17 cellular contexts compared by ENCODE assay signal in the genomic region with DNA sequence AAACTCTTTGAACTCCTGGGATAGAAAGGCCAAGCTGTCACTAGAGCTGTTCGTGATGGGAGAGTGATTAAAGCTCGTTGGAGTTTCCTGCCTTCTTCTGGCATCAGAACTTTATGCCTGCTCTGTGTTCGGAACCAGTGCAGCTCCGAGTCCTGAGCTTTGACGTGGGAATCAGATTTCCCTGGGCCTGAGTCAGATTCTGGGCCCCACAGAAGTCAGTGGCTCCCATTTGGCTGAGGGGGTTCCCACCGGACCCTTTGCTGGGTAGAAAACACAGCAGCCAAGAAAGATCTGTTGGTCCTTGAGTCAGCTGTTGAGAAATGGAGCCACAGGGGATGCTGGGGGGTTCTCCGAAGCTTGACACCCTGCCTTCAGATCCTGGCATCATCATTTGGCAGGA.
DNase-seq lines count a peak whose midpoint lies in the region; ATAC-seq, FAIRE-seq and TF ChIP-seq lines count a peak whose summit lies in the region.
"Had no signal": no experiment of that assay in that cellular context is flagged by ENCODE, and none has a peak within 500 bp of the region (broad histone marks: within the 10 kb centered on the region; RNA-seq: fewer than 3 reads in every experiment).

No MANE protein-coding gene starts in this region.

- no peak for TF ChIP-seq RAD21 in GM12878 (IDR thresholded peaks at IDR 0.05; ENCODE audit: insufficient read depth, low read depth, low read length)
- TF ChIP-seq RAD21 in HepG2 (CRISPR knock-in tag; IDR thresholded peaks at IDR 0.05), result no peak

- H3K9ac ChIP-seq in GM12878 (ENCODE audit: control insufficient read depth, insufficient read depth, low read length) (no peak overlapping the region), neural progenitor cell (no peak overlapping the region), HepG2 (ENCODE audit: insufficient read depth, low read depth, low read length) (no peak overlapping the region)

- intact Hi-C loops in GM12878 (cut with micrococcal nuclease; ENCODE audit: unreplicated experiment), result no loop called here
- intact Hi-C loops in A673 (cut with micrococcal nuclease; ENCODE audit: unreplicated experiment), result no loop called here
- intact Hi-C loops in HepG2 (cut with micrococcal nuclease; ENCODE audit: unreplicated experiment), result no loop called here

- peak overlapping the region; percentile 68 for H3K4me2 ChIP-seq in GM12878 (ENCODE audit: control insufficient read depth, insufficient read depth)
- no peak overlapping the region for H3K4me2 ChIP-seq in neural progenitor cell
- no peak overlapping the region for H3K4me2 ChIP-seq in HepG2 (ENCODE audit: low read depth, low read length)

- no TSS peak for BruUV-seq in GM12878 (replicated peaks; lab: Mats Ljungman, UMichigan)
- BruUV-seq in A673 (replicated peaks; lab: Mats Ljungman, UMichigan), result no TSS peak
- BruUV-seq in HepG2 (replicated peaks; lab: Mats Ljungman, UMichigan), result no TSS peak

- CTCF ChIA-PET in GM12878 (lab: Yijun Ruan, JAX) (interaction anchor here (0.7 to 1.8 kb wide), 10 partner anchors 10 to 360 kb away, joined by 3 to 7 read pairs (median 4); no protein-coding TSS in a partner anchor), A673 (lab: Charles Lee) (no interaction called here), HepG2 (lab: Yijun Ruan, JAX; ENCODE audit: low intra/inter-chr PET ratio, low total read pairs) (no interaction called here)

- in situ Hi-C loops in GM12878 (cut with MboI) (no loop called here), HepG2 (cut with HindIII; ENCODE audit: extremely low pct_ligation_motif_present, low pct_unique_long_range_greater_than_20kb) (no loop called here)

- H3K27me3 Mint-ChIP-seq in T-helper 2 cell treated with Interferon-gamma antibody and Interleukin-4, amounts not matched to agents 5 μg/mL and 100 μg/mL, for 36 hours (ENCODE audit: low read depth), result no peaks in the 10 kb centered on the region
- H3K27me3 Mint-ChIP-seq in IgD-negative memory B cell (no peaks in the 10 kb centered on the region), neural progenitor cell (ENCODE audit: insufficient read depth, low read depth) (peaks cover 3% of the 10 kb centered on the region)

- no peaks in the 10 kb centered on the region for H3K27me3 ChIP-seq in GM12878 (replicated peaks in 1 of 2; ENCODE audit: control insufficient read depth in 2 of 2, insufficient read depth in 2 of 2, low read length in 1 of 2)
- H3K27me3 ChIP-seq in neural progenitor cell, result no peaks in the 10 kb centered on the region
- H3K27me3 ChIP-seq in A673 (replicated peaks; ENCODE audit: insufficient read depth, low read depth, low read length, poor library complexity), result no peaks in the 10 kb centered on the region
- H3K27me3 ChIP-seq in HepG2 (ENCODE audit: control insufficient read depth in 1 of 2, insufficient read depth in 2 of 2, low read length in 2 of 2), result peaks cover 2 to 5% of the 10 kb centered on the region in 2 experiments; a peak in 3 of 5 replicates
- H3K27me3 ChIP-seq in small intestine (ENCODE audit: control insufficient read depth in 2 of 2, insufficient read depth in 2 of 2, low read length in 2 of 2), result no peaks in the 10 kb centered on the region
- H3K27me3 ChIP-seq: adrenal gland had no signal

- POLR2A ChIA-PET in GM12878 (lab: Charles Lee) (interaction anchor here (1.2 to 2.4 kb wide), 2 partner anchors 9 to 23 kb away, joined by 4 to 10 read pairs; no protein-coding TSS in a partner anchor), A673 (lab: Charles Lee; ENCODE audit: low non-redundant PET) (no interaction called here), HepG2 (lab: Yijun Ruan, JAX) (no interaction called here)

- H3K4me3 ChIP-seq in GM12878 (no peak overlapping the region), neural progenitor cell (no peak overlapping the region), A673 (ENCODE audit: low read depth, low read length, poor library complexity, severe bottlenecking) (no peak overlapping the region), HepG2 (replicated peaks in 1 of 3; ENCODE audit: insufficient read depth in 1 of 3, low read depth in 2 of 3, low read length in 3 of 3) (no peak overlapping the region), small intestine (ENCODE audit: low read depth in 1 of 2, low read length in 2 of 2) (no peak overlapping the region)
- H3K4me3 ChIP-seq: adrenal gland, GM23338, lower lobe of right lung had no signal

- H4K20me1 ChIP-seq in GM12878 (ENCODE audit: control insufficient read depth, insufficient read depth), result no peaks in the 10 kb centered on the region
- H4K20me1 ChIP-seq in neural progenitor cell (ENCODE audit: low read depth), result no peaks in the 10 kb centered on the region
- H4K20me1 ChIP-seq in HepG2 (ENCODE audit: insufficient read depth, low read length), result no peaks in the 10 kb centered on the region

- TF ChIP-seq POLR2A in GM12878 (IDR thresholded peaks at IDR 0.05; ENCODE audit: low read depth, low read length) (no peak), HepG2 (IDR thresholded peaks at IDR 0.05; ENCODE audit: insufficient read depth in 1 of 2, low read depth in 2 of 2, low read length in 2 of 2) (no peak)

- FAIRE-seq in GM12878 (lab: Jason Lieb, UNC) (no peak), HepG2 (lab: Jason Lieb, UNC) (no peak), small intestine (lab: Jason Lieb, UNC) (no peak)

- peak overlapping the region; percentile 48 for H3K4me3 Mint-ChIP-seq in T-helper 2 cell treated with Interferon-gamma antibody and Interleukin-4, amounts not matched to agents 5 μg/mL and 100 μg/mL, for 36 hours
- H3K4me3 Mint-ChIP-seq in IgD-negative memory B cell (no peak overlapping the region), neural progenitor cell (no peak overlapping the region)
- H3K4me3 Mint-ChIP-seq: GM23338, neural crest cell had no signal

- H3K4me1 ChIP-seq in GM12878 (ENCODE audit: control insufficient read depth, insufficient read depth, low read length), result peaks cover 42% of the 10 kb centered on the region
- H3K4me1 ChIP-seq in neural progenitor cell, result peaks cover 4% of the 10 kb centered on the region
- H3K4me1 ChIP-seq in A673 (ENCODE audit: insufficient read depth, low read length, poor library complexity, severe bottlenecking), result no peaks in the 10 kb centered on the region
- no peaks in the 10 kb centered on the region for H3K4me1 ChIP-seq in HepG2 (ENCODE audit: insufficient read depth, low read length)
- peaks cover 0 to 6% of the 10 kb centered on the region in 2 donors for H3K4me1 ChIP-seq in small intestine (ENCODE audit: control insufficient read depth in 2 of 2, insufficient read depth in 1 of 2, low read depth in 1 of 2, low read length in 1 of 2)
- H3K4me1 ChIP-seq: adrenal gland had no signal

- no peaks in the 10 kb centered on the region for H3F3A ChIP-seq in neural progenitor cell (ENCODE audit: low read depth)

- H3K27ac Mint-ChIP-seq in T-helper 2 cell treated with Interferon-gamma antibody and Interleukin-4, amounts not matched to agents 5 μg/mL and 100 μg/mL, for 36 hours, result peak overlapping the region; percentile 64
- H3K27ac Mint-ChIP-seq in IgD-negative memory B cell, result peak overlapping the region in 2 of 3 donors; percentile 25
- H3K27ac Mint-ChIP-seq in neural progenitor cell, result peak overlapping the region; percentile 52
- H3K27ac Mint-ChIP-seq: GM23338 had no signal

- no peak for ATAC-seq in GM12878
- ATAC-seq in HepG2, result no peak

- SMC1A ChIA-PET in GM12878 (lab: Charles Lee; ENCODE audit: uncharacterized antibody, unreplicated experiment), result interaction anchor here (0.9 to 5.4 kb wide), 22 partner anchors 11 to 336 kb away, joined by 3 to 47 read pairs (median 4); no protein-coding TSS in a partner anchor

- no peak for DNase-seq in T-helper 2 cell treated with Interferon-gamma antibody and Interleukin-4, amounts not matched to agents 5 μg/mL and 100 μg/mL, for 36 hours (ENCODE audit: low spot score)
- DNase-seq in T-helper 2 cell (no peak), GM12878 (ENCODE audit: low read depth, low spot score) (no peak), neural progenitor cell (ENCODE audit: low spot score) (no peak), A673 (ENCODE audit: low spot score) (no peak), HepG2 (ENCODE audit: low spot score) (no peak), small intestine (no peak)
- DNase-seq: 8988T; activated CD4-positive, alpha-beta T cell treated with anti-CD3 and anti-CD28 coated beads, Interleukin-2, amount 50 U/mL, for 4 hours; adrenal gland; cortex of kidney; lower lobe of right lung; NCI-H1105 treated with DMSO at 0.1 percent for 48 hours; NCI-H345 had no signal

- TF ChIP-seq CTCF in GM12878 (IDR thresholded peaks at IDR 0.05 in 2 of 3, conservative IDR thresholded peaks at IDR 0.05 in 1 of 3; ENCODE audit: control insufficient read depth in 2 of 3, extremely low read depth in 1 of 3, insufficient read depth in 1 of 3, low read depth in 3 of 3, low read length in 3 of 3), result no peak
- no peak for TF ChIP-seq CTCF in neural progenitor cell (IDR thresholded peaks at IDR 0.05)
- TF ChIP-seq CTCF in A673 (conservative IDR thresholded peaks at IDR 0.05; ENCODE audit: low read depth, low read length), result no peak
- TF ChIP-seq CTCF in HepG2 (CRISPR knock-in tag; IDR thresholded peaks at IDR 0.05), result no peak

- peaks cover 3% of the 10 kb centered on the region; the same call in 2 of the 3 replicates for H3K9me3 ChIP-seq in GM12878 (replicated peaks; ENCODE audit: control insufficient read depth, insufficient read depth, low read length)
- no peaks in the 10 kb centered on the region for H3K9me3 ChIP-seq in neural progenitor cell (ENCODE audit: low read depth)
- H3K9me3 ChIP-seq in A673 (ENCODE audit: low read depth, low read length, poor library complexity, severe bottlenecking), result no peaks in the 10 kb centered on the region
- no peaks in the 10 kb centered on the region for H3K9me3 ChIP-seq in HepG2 (ENCODE audit: low read length)
- no peaks in the 10 kb centered on the region for H3K9me3 ChIP-seq in small intestine (ENCODE audit: control insufficient read depth, low read depth)
- H3K9me3 ChIP-seq: adrenal gland, lower lobe of right lung had no signal

- H3K9me3 Mint-ChIP-seq in T-helper 2 cell treated with Interferon-gamma antibody and Interleukin-4, amounts not matched to agents 5 μg/mL and 100 μg/mL, for 36 hours, result peaks cover 5% of the 10 kb centered on the region
- H3K9me3 Mint-ChIP-seq in IgD-negative memory B cell (no peaks in the 10 kb centered on the region), neural progenitor cell (peaks cover 20% of the 10 kb centered on the region)

- H3K36me3 Mint-ChIP-seq in T-helper 2 cell treated with Interferon-gamma antibody and Interleukin-4, amounts not matched to agents 5 μg/mL and 100 μg/mL, for 36 hours (ENCODE audit: low read depth), result peaks cover 52% of the 10 kb centered on the region
- H3K36me3 Mint-ChIP-seq in IgD-negative memory B cell (peaks cover 6% of the 10 kb centered on the region), neural progenitor cell (peaks cover 4% of the 10 kb centered on the region)

- RAD21 ChIA-PET in GM12878 (lab: Charles Lee; ENCODE audit: unreplicated experiment), result interaction anchor here (1.0 to 5.8 kb wide), 18 partner anchors 11 to 358 kb away, joined by 3 to 38 read pairs (median 6); no protein-coding TSS in a partner anchor

- H2AFZ ChIP-seq in GM12878 (ENCODE audit: control insufficient read depth, low read depth, low read length) (no peak overlapping the region), neural progenitor cell (replicated peaks) (no peak overlapping the region), HepG2 (ENCODE audit: low read length) (no peak overlapping the region)
- H2AFZ ChIP-seq: GM23338 had no signal

- TF ChIP-seq EP300 in GM12878 (IDR thresholded peaks at IDR 0.05; ENCODE audit: borderline replicate concordance in 1 of 2, control insufficient read depth in 1 of 2, low read depth in 2 of 2, low read length in 2 of 2), result no peak
- TF ChIP-seq EP300 in HepG2 (IDR thresholded peaks at IDR 0.05; ENCODE audit: low read depth in 2 of 2, low read length in 2 of 2), result no peak
- no peak for TF ChIP-seq EP300 in HepG2 (CRISPR knock-in tag; IDR thresholded peaks at IDR 0.05; ENCODE audit: borderline replicate concordance)

- whole genome bisulfite sequencing in GM12878 (ENCODE audit: insufficient coverage, insufficient replicate concordance, low lambda C conversion rate, missing lambda C conversion rate), result 96% methylated on average over 7 of the region's 7 CpGs
- WGBS in HepG2 (ENCODE audit: low lambda C conversion rate), result 10% methylated on average over 2 of the region's 7 CpGs
- WGBS in small intestine, 3 donors, result 69 to 78% (median 72%) methylated on average over 7 of the region's 7 CpGs

- H3K36me3 ChIP-seq in GM12878 (ENCODE audit: control insufficient read depth in 2 of 2, insufficient read depth in 2 of 2, low read length in 1 of 2), result no peaks in the 10 kb centered on the region
- H3K36me3 ChIP-seq in neural progenitor cell, result no peaks in the 10 kb centered on the region
- H3K36me3 ChIP-seq in A673 (ENCODE audit: insufficient read depth, low read length, poor library complexity, severe bottlenecking), result no peaks in the 10 kb centered on the region
- H3K36me3 ChIP-seq in HepG2 (replicated peaks in 1 of 2; ENCODE audit: control insufficient read depth in 1 of 2, insufficient read depth in 2 of 2, low read length in 2 of 2), result no peaks in the 10 kb centered on the region
- no peaks in the 10 kb centered on the region for H3K36me3 ChIP-seq in small intestine (ENCODE audit: control insufficient read depth in 2 of 2, insufficient read depth in 2 of 2, low read length in 2 of 2)
- H3K36me3 ChIP-seq: adrenal gland, lower lobe of right lung had no signal

- H3K4me1 Mint-ChIP-seq in T-helper 2 cell treated with Interferon-gamma antibody and Interleukin-4, amounts not matched to agents 5 μg/mL and 100 μg/mL, for 36 hours (ENCODE audit: low read depth), result peaks cover 64% of the 10 kb centered on the region
- H3K4me1 Mint-ChIP-seq in IgD-negative memory B cell (peaks cover 39 to 57% (median 47%) of the 10 kb centered on the region in 3 donors), neural progenitor cell (peaks cover 5% of the 10 kb centered on the region)
- H3K4me1 Mint-ChIP-seq: neural crest cell had no signal

- H3K79me2 ChIP-seq in GM12878 (ENCODE audit: control insufficient read depth, insufficient read depth, low read length), result peaks cover 3% of the 10 kb centered on the region
- no peaks in the 10 kb centered on the region for H3K79me2 ChIP-seq in neural progenitor cell (ENCODE audit: low read depth)
- no peaks in the 10 kb centered on the region for H3K79me2 ChIP-seq in HepG2 (ENCODE audit: insufficient read depth, low read length)

- H3K27ac ChIP-seq in GM12878 (ENCODE audit: control insufficient read depth, insufficient read depth), result peak overlapping the region; percentile 57
- H3K27ac ChIP-seq in neural progenitor cell, result no peak overlapping the region
- H3K27ac ChIP-seq in A673 (ENCODE audit: low read depth, low read length, poor library complexity, severe bottlenecking), result no peak overlapping the region
- no peak overlapping the region for H3K27ac ChIP-seq in HepG2 (ENCODE audit: extremely low read length, insufficient read depth, low read length)
- no peak overlapping the region for H3K27ac ChIP-seq in small intestine (ENCODE audit: low read depth in 1 of 2, low read length in 1 of 2)
- H3K27ac ChIP-seq: adrenal gland, lower lobe of right lung had no signal
